20 cellular contexts compared by ENCODE assay signal in genomic region chr3:56997675-56998074, GRCh38.
A peak's percentile ranks its signal among the peaks of the same experiment; 100 is the strongest.
DNase-seq lines count a peak whose midpoint lies in the region; ATAC-seq and TF ChIP-seq lines count a peak whose summit lies in the region.
"Had no signal": no experiment of that assay in that cellular context is flagged by ENCODE, and none has a peak within 500 bp of the region (broad histone marks: within the 10 kb centered on the region; RNA-seq: fewer than 3 reads in every experiment).

No MANE protein-coding gene starts in this region.

- H3K23ac ChIP-seq in neuronal stem cell (ENCODE audit: low read depth, low read length, poor library complexity) = no peak overlapping the region

- H2AK5ac ChIP-seq in neuronal stem cell (ENCODE audit: low read depth, low read length) = no peak overlapping the region

- H2AFZ ChIP-seq in SK-N-SH (ENCODE audit: low read depth) = 0 out of 2 replicates have a peak overlapping the region, but pooled peaks have one; percentile 31
- H2AFZ ChIP-seq in neuronal stem cell (ENCODE audit: low read length) = no peak overlapping the region

- H4K20me1 ChIP-seq in SK-N-SH (ENCODE audit: insufficient read depth) = no peaks in the 10 kb centered on the region

- CTCF ChIA-PET in SK-N-SH (lab: Yijun Ruan, JAX) = interaction anchor here (0.9 to 4.0 kb wide), 5 partner anchors 9 to 295 kb away, joined by 3 to 57 read pairs (median 15); no protein-coding TSS in a partner anchor

- TF ChIP-seq CTCF in SK-N-SH (IDR thresholded peaks at IDR 0.05) (no peak), esophagus squamous epithelium (IDR thresholded peaks at IDR 0.05) (no peak), suprapubic skin (IDR thresholded peaks at IDR 0.05) (no peak)

- H3K79me2 ChIP-seq in SK-N-SH (ENCODE audit: insufficient read depth) = no peaks in the 10 kb centered on the region

- H2BK120ac ChIP-seq in neuronal stem cell (ENCODE audit: low read depth, low read length) = peak overlapping the region; percentile 43

- no peaks in the 10 kb centered on the region for H3K4me1 Mint-ChIP-seq in activated T-helper 17 cell treated with anti-CD3 and anti-CD28 coated beads, Interleukin-2, amount 50 U/mL, for 72 hours

- POLR2A ChIA-PET in SK-N-SH (lab: Yijun Ruan, JAX) = no interaction called here

- H3K18ac ChIP-seq in neuronal stem cell (ENCODE audit: low read length) = no peak overlapping the region

- H3K27ac ChIP-seq in SK-N-SH (ENCODE audit: low read depth in 2 of 2, low read length in 1 of 2) (no peak overlapping the region), esophagus squamous epithelium (peak overlapping the region in 3 of 4 donors; percentile 0 to 81 (median 51)), neuronal stem cell (replicated peaks; ENCODE audit: low read length) (no peak overlapping the region), suprapubic skin (peak overlapping the region; percentile 50)
- H3K27ac ChIP-seq: upper lobe of left lung had no signal

- WGBS in SK-N-SH (ENCODE audit: low lambda C conversion rate) = 94% methylated on average over 5 of the region's 5 CpGs
- WGBS in esophagus squamous epithelium, 2 donors = 57 to 60% methylated on average over 5 of the region's 5 CpGs
- no CpG with 5 or more reads among the region's 5 CpGs for WGBS in neuronal stem cell (ENCODE audit: extremely low coverage in 2 of 2, insufficient read length in 2 of 2, insufficient replicate concordance in 1 of 2), 2 donors
- WGBS in suprapubic skin = 50% methylated on average over 5 of the region's 5 CpGs

- no peak for TF ChIP-seq POLR2A in esophagus squamous epithelium (IDR thresholded peaks at IDR 0.05)
- no peak for TF ChIP-seq POLR2A in suprapubic skin (IDR thresholded peaks at IDR 0.05)
- no peak for TF ChIP-seq POLR2A in erythroblast (IDR thresholded peaks at IDR 0.05; ENCODE audit: low read length)

- H3K4me3 Mint-ChIP-seq in activated T-helper 17 cell treated with anti-CD3 and anti-CD28 coated beads, Interleukin-2, amount 50 U/mL, for 72 hours = no peak overlapping the region
- H3K4me3 Mint-ChIP-seq: endodermal cell had no signal

- ATAC-seq in SK-N-SH treated with all-trans-retinoic acid at 6 μM for 48 hours = no peak
- ATAC-seq in activated T-helper 17 cell treated with anti-CD3 and anti-CD28 coated beads, Interleukin-2, amount 50 U/mL, for 72 hours (replicated peaks) = no peak

- no peaks in the 10 kb centered on the region for H3K79me1 ChIP-seq in neuronal stem cell (ENCODE audit: low read depth, low read length)

- no peak overlapping the region for H2BK5ac ChIP-seq in neuronal stem cell (ENCODE audit: low read length)

- no peak for TF ChIP-seq RAD21 in SK-N-SH (IDR thresholded peaks at IDR 0.05; ENCODE audit: low read length)

- no peak overlapping the region for H3K4me2 ChIP-seq in SK-N-SH
- H3K4me2 ChIP-seq in neuronal stem cell (ENCODE audit: insufficient read depth, low read length, poor library complexity, severe bottlenecking) = no peak overlapping the region

- H3K9me2 ChIP-seq in SK-N-SH = no peaks in the 10 kb centered on the region

- intact Hi-C loops in esophagus squamous epithelium (cut with DNase I) = loop anchor here (5.0 to 10.0 kb wide), 2 partner anchors 100 to 157 kb away; no protein-coding TSS in a partner anchor

- no peaks in the 10 kb centered on the region for H3K27me3 ChIP-seq in SK-N-SH (ENCODE audit: insufficient read depth)
- H3K27me3 ChIP-seq in esophagus squamous epithelium = no peaks in the 10 kb centered on the region
- H3K27me3 ChIP-seq in neuronal stem cell (ENCODE audit: control insufficient read depth in 3 of 3, insufficient read depth in 3 of 3, low read depth in 1 of 3, low read length in 3 of 3) = no peaks in the 10 kb centered on the region
- no peaks in the 10 kb centered on the region for H3K27me3 ChIP-seq in suprapubic skin
- H3K27me3 ChIP-seq: upper lobe of left lung had no signal

- no peak overlapping the region for H2BK12ac ChIP-seq in neuronal stem cell (ENCODE audit: low read length)

- H3K9me3 ChIP-seq in SK-N-SH (no peaks in the 10 kb centered on the region), esophagus squamous epithelium (no peaks in the 10 kb centered on the region), neuronal stem cell (replicated peaks in 1 of 2; ENCODE audit: control insufficient read depth in 2 of 2, insufficient read depth in 1 of 2, low read depth in 1 of 2, low read length in 2 of 2) (no peaks in the 10 kb centered on the region), suprapubic skin (no peaks in the 10 kb centered on the region)
- H3K9me3 ChIP-seq: upper lobe of left lung had no signal

- H3K36me3 ChIP-seq in SK-N-SH (replicated peaks in 1 of 2; ENCODE audit: control insufficient read depth in 1 of 2, insufficient read depth in 2 of 2, low read length in 1 of 2) (no peaks in the 10 kb centered on the region), esophagus squamous epithelium (no peaks in the 10 kb centered on the region), neuronal stem cell (replicated peaks in 1 of 2; ENCODE audit: control insufficient read depth in 2 of 2, insufficient read depth in 2 of 2, low read length in 2 of 2) (no peaks in the 10 kb centered on the region), suprapubic skin (no peaks in the 10 kb centered on the region)
- H3K36me3 ChIP-seq: upper lobe of left lung had no signal

- H3K9me3 Mint-ChIP-seq in activated T-helper 17 cell treated with anti-CD3 and anti-CD28 coated beads, Interleukin-2, amount 50 U/mL, for 72 hours = no peaks in the 10 kb centered on the region
- H3K9me3 Mint-ChIP-seq: activated T-helper 2 cell treated with anti-CD3 and anti-CD28 coated beads, Interferon-gamma antibody, Interleukin-2, Interleukin-4, amounts not matched to agents 10 μg/mL and 5 μg/mL and 100 μg/mL, durations not matched to agents 14 hours and 24 hours and 36 hours; endodermal cell had no signal

- H4K8ac ChIP-seq in neuronal stem cell (ENCODE audit: low read depth, low read length) = no peak overlapping the region

- H3F3A ChIP-seq in SK-N-SH (replicated peaks; ENCODE audit: insufficient read depth) = no peaks in the 10 kb centered on the region

- H3K27me3 Mint-ChIP-seq in activated T-helper 17 cell treated with anti-CD3 and anti-CD28 coated beads, Interleukin-2, amount 50 U/mL, for 72 hours = no peaks in the 10 kb centered on the region

- H3K36me3 Mint-ChIP-seq in activated T-helper 17 cell treated with anti-CD3 and anti-CD28 coated beads, Interleukin-2, amount 50 U/mL, for 72 hours (ENCODE audit: low read depth) = no peaks in the 10 kb centered on the region

- H2BK15ac ChIP-seq in neuronal stem cell (ENCODE audit: low read length) = no peak overlapping the region

- H3K4me3 ChIP-seq in SK-N-SH (ENCODE audit: low read depth in 2 of 2, low read length in 1 of 2) (no peak overlapping the region), esophagus squamous epithelium (no peak overlapping the region), neuronal stem cell (ENCODE audit: low read length in 2 of 2) (no peak overlapping the region), suprapubic skin (no peak overlapping the region)
- H3K4me3 ChIP-seq: upper lobe of left lung had no signal

- no peak overlapping the region for H3K9ac ChIP-seq in SK-N-SH
- H3K9ac ChIP-seq in neuronal stem cell (ENCODE audit: low read depth, low read length, poor library complexity) = no peak overlapping the region

- H3K27ac Mint-ChIP-seq in activated T-helper 17 cell treated with anti-CD3 and anti-CD28 coated beads, Interleukin-2, amount 50 U/mL, for 72 hours = no peak overlapping the region
- H3K27ac Mint-ChIP-seq: activated T-helper 2 cell treated with anti-CD3 and anti-CD28 coated beads, Interferon-gamma antibody, Interleukin-2, Interleukin-4, amounts not matched to agents 10 μg/mL and 5 μg/mL and 100 μg/mL, durations not matched to agents 14 hours and 24 hours and 36 hours; endodermal cell had no signal

- DNase-seq in SK-N-SH = no peak
- DNase-seq in esophagus squamous epithelium (lab: John Stamatoyannopoulos, UW) = no peak
- no peak for DNase-seq in neuronal stem cell (ENCODE audit: low spot score)
- DNase-seq in suprapubic skin (ENCODE audit: low spot score in 2 of 2) = no peak
- no peak for DNase-seq in NOMO-1 treated with DMSO at 0.1 percent for 48 hours (lab: John Stamatoyannopoulos, UW; ENCODE audit: unreplicated experiment)
- no peak for DNase-seq in erythroblast (lab: John Stamatoyannopoulos, UW)
- DNase-seq: activated CD4-positive, CD25-positive, alpha-beta regulatory T cell; CD4-positive, CD25-positive, alpha-beta regulatory T cell; DND-41; endodermal cell; left ventricle myocardium superior; MM.1S; NCI-H187; NCI-H446 treated with DMSO at 0.1 percent for 48 hours; SHP77; stimulated activated naive CD4-positive, alpha-beta T cell; upper lobe of left lung had no signal

- H3K4me1 ChIP-seq in SK-N-SH (ENCODE audit: control insufficient read depth in 1 of 2, insufficient read depth in 2 of 2, low read depth in 1 of 2, low read length in 1 of 2) (no peaks in the 10 kb centered on the region), esophagus squamous epithelium (peaks cover 0 to 38% (median 15%) of the 10 kb centered on the region in 3 donors), neuronal stem cell (ENCODE audit: control insufficient read depth in 2 of 2, insufficient read depth in 1 of 2, low read depth in 1 of 2, low read length in 2 of 2) (peaks cover 0 to 1% of the 10 kb centered on the region in 2 donors), suprapubic skin (peaks cover 26% of the 10 kb centered on the region)
- H3K4me1 ChIP-seq: upper lobe of left lung had no signal

- no peak overlapping the region for H4K91ac ChIP-seq in neuronal stem cell (ENCODE audit: low read depth, low read length, poor library complexity)

- TF ChIP-seq EP300 in SK-N-SH (IDR thresholded peaks at IDR 0.05; ENCODE audit: borderline replicate concordance in 1 of 2, low read depth in 1 of 2, low read length in 1 of 2) (no peak), suprapubic skin (IDR thresholded peaks at IDR 0.05) (no peak)

- no peak overlapping the region for H3K14ac ChIP-seq in neuronal stem cell (ENCODE audit: low read length)

- H3K4ac ChIP-seq in neuronal stem cell (ENCODE audit: low read length) = no peak overlapping the region

TF ChIP-seq in SK-N-SH, 30 proteins besides CTCF, POLR2A, EP300 and RAD21:
- no peak for TF ChIP-seq JUND (IDR thresholded peaks at IDR 0.05)
- no peak for TF ChIP-seq RFX5 (IDR thresholded peaks at IDR 0.05; ENCODE audit: low read length)

TF ChIP-seq in SK-N-SH treated with all-trans-retinoic acid at 6 μM for 48 hours, 23 proteins besides CTCF, POLR2A, EP300 and RAD21:
- no peak for TF ChIP-seq ZNF565 (CRISPR knock-in tag; conservative IDR thresholded peaks at IDR 0.05; ENCODE audit: low read depth)

Comparison
In these comparisons a context has a peak if more than half of its experiments do, and no peak if none do; other contexts are left out.
1. H3K27ac ChIP-seq: peak in esophagus squamous epithelium (3 of 4) and suprapubic skin (single experiment); none in SK-N-SH (0 of 2) and neuronal stem cell (single experiment).